In genomic region chr7:2612445-2613112, GRCh38 we compare ENCODE assay signal across 1 cellular context.
TF ChIP-seq lines count a peak whose summit lies in the region.

No MANE protein-coding gene starts in this region.

TF ChIP-seq in K562, 482 proteins besides CTCF, POLR2A, EP300 and RAD21:
- TF ChIP-seq TFAP4 (CRISPR knock-in tag; IDR thresholded peaks at IDR 0.05; ENCODE audit: borderline replicate concordance) (peak; percentile 32; the same call in 1 of the 2 replicates), BHLHE40 (IDR thresholded peaks at IDR 0.05; ENCODE audit: low read length) (peak; percentile 31; the same call in 1 of the 2 replicates), CAMTA2 (CRISPR knock-in tag; conservative IDR thresholded peaks at IDR 0.05) (no peak), GATAD2B (IDR thresholded peaks at IDR 0.05; ENCODE audit: borderline replicate concordance) (no peak), CEBPZ (IDR thresholded peaks at IDR 0.05; ENCODE audit: borderline replicate concordance, low read depth, low read length) (no peak), KAT8 (IDR thresholded peaks at IDR 0.05; ENCODE audit: low read depth) (no peak)
TF ChIP-seq in K562: peak in this region for 2.
